25 cellular contexts compared by ENCODE assay signal in genomic region chr4:112858751-112859150, GRCh38.
"Had no signal": no experiment of that assay in that cellular context is flagged by ENCODE, and none has a peak within 500 bp of the region (broad histone marks: within the 10 kb centered on the region; RNA-seq: fewer than 3 reads in every experiment).

No MANE protein-coding gene starts in this region.

- H3K36me3 Mint-ChIP-seq: activated CD8-positive, alpha-beta memory T cell treated with anti-CD3 and anti-CD28 coated beads, Interleukin-2, amount 10 ng/mL, durations not matched to agents 7 days and 5 days; activated naive CD4-positive, alpha-beta T cell treated with anti-CD3 and anti-CD28 coated beads, Interleukin-2, amount 10 ng/mL, durations not matched to agents 7 days and 5 days; immature natural killer cell; naive thymus-derived CD8-positive, alpha-beta T cell; stimulated activated memory B cell treated with anti-CD40 and anti-IgM and Interleukin-4, amounts not matched to agents 10 μg/mL and 1 μg/mL and 100 μg/mL, for 72 hours had no signal

- H3K9ac ChIP-seq: parathyroid adenoma had no signal

- H3K4me3 Mint-ChIP-seq: activated CD4-positive, alpha-beta T cell treated with anti-CD3 and anti-CD28 coated beads, Interleukin-2, amount 10 ng/mL, durations not matched to agents 7 days and 5 days; activated CD8-positive, alpha-beta memory T cell treated with anti-CD3 and anti-CD28 coated beads, Interleukin-2, amount 10 ng/mL, durations not matched to agents 7 days and 5 days; activated CD8-positive, alpha-beta T cell treated with anti-CD3 and anti-CD28 coated beads for 36 hours; activated naive CD4-positive, alpha-beta T cell treated with anti-CD3 and anti-CD28 coated beads, Interleukin-2, amount 10 ng/mL, durations not matched to agents 7 days and 5 days; immature natural killer cell; naive thymus-derived CD8-positive, alpha-beta T cell; stimulated activated memory B cell treated with anti-CD40 and anti-IgM and Interleukin-4, amounts not matched to agents 10 μg/mL and 1 μg/mL and 100 μg/mL, for 72 hours had no signal

- DNase-seq: activated CD4-positive, alpha-beta T cell treated with anti-CD3 and anti-CD28 coated beads, Interleukin-2, amount 10 ng/mL, durations not matched to agents 7 days and 5 days; activated CD4-positive, CD25-positive, alpha-beta regulatory T cell treated with anti-CD3 and anti-CD28 coated beads, Interleukin-2, amount 50 U/mL, for 72 hours; activated CD8-positive, alpha-beta memory T cell treated with anti-CD3 and anti-CD28 coated beads, Interleukin-2, amount 10 ng/mL, durations not matched to agents 7 days and 5 days; activated CD8-positive, alpha-beta T cell treated with anti-CD3 and anti-CD28 coated beads for 36 hours; activated effector memory CD4-positive, alpha-beta T cell treated with anti-CD3 and anti-CD28 coated beads, Interleukin-2, amount 50 U/mL, for 16 hours; activated naive CD4-positive, alpha-beta T cell treated with anti-CD3 and anti-CD28 coated beads, Interleukin-2, amount 10 ng/mL, durations not matched to agents 7 days and 5 days; activated T-cell treated with anti-CD3 and anti-CD28 coated beads for 4 hours; amygdala; body of pancreas; effector CD4-positive, alpha-beta T cell; erythroblast; foreskin keratinocyte; immature natural killer cell; kidney glomerular epithelial cell; left lung; naive thymus-derived CD8-positive, alpha-beta T cell; right lobe of liver; small intestine; stimulated activated CD4-positive, alpha-beta T cell treated with anti-CD3 and anti-CD28 coated beads, Interleukin-2, amount 100 ng/mL, for 24 hours; tibial artery had no signal

- H3K79me2 ChIP-seq: parathyroid adenoma had no signal

- H3K9me3 Mint-ChIP-seq: activated CD4-positive, alpha-beta T cell treated with anti-CD3 and anti-CD28 coated beads, Interleukin-2, amount 10 ng/mL, durations not matched to agents 7 days and 5 days; activated CD8-positive, alpha-beta T cell treated with anti-CD3 and anti-CD28 coated beads for 36 hours; activated naive CD4-positive, alpha-beta T cell treated with anti-CD3 and anti-CD28 coated beads, Interleukin-2, amount 10 ng/mL, durations not matched to agents 7 days and 5 days; naive thymus-derived CD8-positive, alpha-beta T cell; stimulated activated memory B cell treated with anti-CD40 and anti-IgM and Interleukin-4, amounts not matched to agents 10 μg/mL and 1 μg/mL and 100 μg/mL, for 72 hours had no signal

- H3K36me3 ChIP-seq: cardiac muscle cell, left lung, right lobe of liver, tibial artery had no signal

- H3K4me1 ChIP-seq: body of pancreas, left lung, parathyroid adenoma, right lobe of liver had no signal

- H3K27ac ChIP-seq: body of pancreas, cardiac muscle cell, foreskin keratinocyte, left lung, parathyroid adenoma, right lobe of liver, tibial artery, VCaP had no signal

- H3K27me3 ChIP-seq: body of pancreas, cardiac muscle cell, foreskin keratinocyte, left lung, right lobe of liver, tibial artery had no signal

- H3K27ac Mint-ChIP-seq: activated CD4-positive, alpha-beta T cell treated with anti-CD3 and anti-CD28 coated beads, Interleukin-2, amount 10 ng/mL, durations not matched to agents 7 days and 5 days; activated CD8-positive, alpha-beta memory T cell treated with anti-CD3 and anti-CD28 coated beads, Interleukin-2, amount 10 ng/mL, durations not matched to agents 7 days and 5 days; activated CD8-positive, alpha-beta T cell treated with anti-CD3 and anti-CD28 coated beads for 36 hours; activated naive CD4-positive, alpha-beta T cell treated with anti-CD3 and anti-CD28 coated beads, Interleukin-2, amount 10 ng/mL, durations not matched to agents 7 days and 5 days; immature natural killer cell; naive thymus-derived CD8-positive, alpha-beta T cell; stimulated activated memory B cell treated with anti-CD40 and anti-IgM and Interleukin-4, amounts not matched to agents 10 μg/mL and 1 μg/mL and 100 μg/mL, for 72 hours had no signal

- H3K27me3 Mint-ChIP-seq: activated naive CD4-positive, alpha-beta T cell treated with anti-CD3 and anti-CD28 coated beads, Interleukin-2, amount 10 ng/mL, durations not matched to agents 7 days and 5 days had no signal

- ATAC-seq: activated CD8-positive, alpha-beta memory T cell treated with anti-CD3 and anti-CD28 coated beads, Interleukin-2, amount 10 ng/mL, durations not matched to agents 7 days and 5 days; activated CD8-positive, alpha-beta T cell treated with anti-CD3 and anti-CD28 coated beads for 36 hours; body of pancreas; foreskin keratinocyte; left lung; naive thymus-derived CD8-positive, alpha-beta T cell; right lobe of liver; stimulated activated memory B cell treated with anti-CD40 and anti-IgM and Interleukin-4, amounts not matched to agents 10 μg/mL and 1 μg/mL and 100 μg/mL, for 72 hours had no signal

- H3K4me3 ChIP-seq: body of pancreas, cardiac muscle cell, left lung, lung, right lobe of liver, tibial artery had no signal

- H3K4me1 Mint-ChIP-seq: activated CD4-positive, alpha-beta T cell treated with anti-CD3 and anti-CD28 coated beads, Interleukin-2, amount 10 ng/mL, durations not matched to agents 7 days and 5 days; activated CD8-positive, alpha-beta memory T cell treated with anti-CD3 and anti-CD28 coated beads, Interleukin-2, amount 10 ng/mL, durations not matched to agents 7 days and 5 days; activated naive CD4-positive, alpha-beta T cell treated with anti-CD3 and anti-CD28 coated beads, Interleukin-2, amount 10 ng/mL, durations not matched to agents 7 days and 5 days; immature natural killer cell; naive thymus-derived CD8-positive, alpha-beta T cell; stimulated activated memory B cell treated with anti-CD40 and anti-IgM and Interleukin-4, amounts not matched to agents 10 μg/mL and 1 μg/mL and 100 μg/mL, for 72 hours had no signal

- H3K9me3 ChIP-seq: body of pancreas, left lung, right lobe of liver, tibial artery had no signal
